In genomic region chr4:118398226-118399090, GRCh38 we compare ENCODE assay signal across 9 cellular contexts. TPM values are rescaled to one million over a fixed set of nuclear protein-coding genes. Genes with fewer than 3 reads are reported as not detected.
DNase-seq lines count a peak whose midpoint lies in the region; ATAC-seq and TF ChIP-seq lines count a peak whose summit lies in the region.
"Had no signal": no experiment of that assay in that cellular context is flagged by ENCODE, and none has a peak within 500 bp of the region (broad histone marks: within the 10 kb centered on the region; RNA-seq: fewer than 3 reads in every experiment).

No MANE protein-coding gene starts in this region.

- no peak overlapping the region for H2AFZ ChIP-seq in hepatocyte

- TF ChIP-seq CTCF in HEK293 (tag by site-specific recombination; IDR thresholded peaks at IDR 0.05): no peak
- no peak for TF ChIP-seq CTCF in hepatocyte (IDR thresholded peaks at IDR 0.05; ENCODE audit: poor library complexity)
- TF ChIP-seq CTCF in vagina (IDR thresholded peaks at IDR 0.05): no peak

- 64% methylated on average over 5 of the region's 5 CpGs for WGBS in hepatocyte (ENCODE audit: low lambda C conversion rate, missing lambda C conversion rate)

- intact Hi-C loops in vagina (cut with DNase I): no loop called here

- no peak overlapping the region for H3K4me3 ChIP-seq in HEK293 (ENCODE audit: low read depth, low read length)
- no peak overlapping the region for H3K4me3 ChIP-seq in hepatocyte
- no peak overlapping the region for H3K4me3 ChIP-seq in vagina
- H3K4me3 ChIP-seq: heart right ventricle had no signal

- ATAC-seq in GM18907 (IDR thresholded peaks at IDR 0.05; ENCODE audit: unreplicated experiment): peak; percentile 93
- peak; percentile 93 for ATAC-seq in HG03575 (IDR thresholded peaks at IDR 0.05; ENCODE audit: extremely low read depth, insufficient number of reproducible peaks, low FRiP score, unreplicated experiment)
- ATAC-seq: heart right ventricle had no signal

- no peaks in the 10 kb centered on the region for H3K27me3 ChIP-seq in hepatocyte
- H3K27me3 ChIP-seq in vagina: no peaks in the 10 kb centered on the region

- no peak overlapping the region for H3K4me2 ChIP-seq in hepatocyte

- H3K9me3 ChIP-seq in HEK293 (ENCODE audit: control insufficient read depth, insufficient read depth, low read depth, low read length) (no peaks in the 10 kb centered on the region), hepatocyte (ENCODE audit: low read depth) (no peaks in the 10 kb centered on the region), vagina (no peaks in the 10 kb centered on the region)
- H3K9me3 ChIP-seq: heart right ventricle had no signal

- H3K27ac ChIP-seq in HEK293 (ENCODE audit: extremely low read depth, low read depth, low read length) (no peak overlapping the region), hepatocyte (peak overlapping the region; percentile 28), vagina (no peak overlapping the region)
- H3K27ac ChIP-seq: heart right ventricle had no signal

- no peak for TF ChIP-seq POLR2A in vagina (IDR thresholded peaks at IDR 0.05)

- no peaks in the 10 kb centered on the region for H3K79me2 ChIP-seq in hepatocyte

- DNase-seq in hepatocyte (ENCODE audit: low spot score) (no peak), middle frontal gyrus (ENCODE audit: extremely low spot score, low spot score) (no peak), cortex of kidney (lab: John Stamatoyannopoulos, UW) (no peak), vagina (ENCODE audit: extremely low spot score in 2 of 2) (no peak)
- DNase-seq in stimulated activated CD4-positive, alpha-beta T cell treated with anti-CD3 and anti-CD28 coated beads, Interleukin-1b, Interleukin-23, amount 100 ng/mL, for 48 hours: no peak
- DNase-seq: heart right ventricle had no signal

- H3K36me3 ChIP-seq in HEK293 (ENCODE audit: control insufficient read depth in 2 of 2, insufficient read depth in 1 of 2, low read length in 2 of 2) (no peaks in the 10 kb centered on the region), hepatocyte (replicated peaks; ENCODE audit: insufficient read depth, low read depth) (no peaks in the 10 kb centered on the region), vagina (no peaks in the 10 kb centered on the region)
- H3K36me3 ChIP-seq: heart right ventricle had no signal

- H3K4me1 ChIP-seq in HEK293 (ENCODE audit: control insufficient read depth, insufficient read depth, low read length) (no peaks in the 10 kb centered on the region), hepatocyte (ENCODE audit: insufficient read depth) (peaks cover 6% of the 10 kb centered on the region), vagina (peaks cover 13% of the 10 kb centered on the region)
- H3K4me1 ChIP-seq: heart right ventricle had no signal

- CTCF ChIA-PET in HEK293 (lab: Yijun Ruan, JAX): interaction anchor here (0.6 kb wide), 1 partner anchor 1132 kb away, joined by 3 read pairs; no protein-coding TSS in a partner anchor

- H3K9me2 ChIP-seq in hepatocyte (replicated peaks; ENCODE audit: insufficient read depth): no peaks in the 10 kb centered on the region

- POLR2A ChIA-PET in HEK293 (lab: Yijun Ruan, JAX): no interaction called here

- no peaks in the 10 kb centered on the region for H4K20me1 ChIP-seq in hepatocyte (ENCODE audit: insufficient read depth, poor library complexity, severe bottlenecking)

TF ChIP-seq in HEK293, 187 proteins besides CTCF, POLR2A, EP300 and RAD21:
- peak; percentile 19; the same call in 1 of the 2 replicates for TF ChIP-seq ZNF580 (tag by site-specific recombination; IDR thresholded peaks at IDR 0.05)
- TF ChIP-seq PRDM6 (tag by site-specific recombination; IDR thresholded peaks at IDR 0.05): peak; percentile 47; the same call in 1 of the 2 replicates
- TF ChIP-seq ZNF621 (tag by site-specific recombination; IDR thresholded peaks at IDR 0.05): no peak
- no peak for TF ChIP-seq ZNF510 (tag by site-specific recombination; IDR thresholded peaks at IDR 0.05; ENCODE audit: insufficient replicate concordance)
- no peak for TF ChIP-seq KLF1 (tag by site-specific recombination; IDR thresholded peaks at IDR 0.05)
- TF ChIP-seq ZNF785 (tag by site-specific recombination; IDR thresholded peaks at IDR 0.05): no peak
- TF ChIP-seq ZNF335 (tag by site-specific recombination; conservative IDR thresholded peaks at IDR 0.05): 0 out of 2 replicates have a peak, but pooled peaks have one; percentile 15
- peak; percentile 70 for TF ChIP-seq SCRT2 (tag by site-specific recombination; IDR thresholded peaks at IDR 0.05)

RNA-seq across cellular contexts. Expression of gene PRSS12, which starts 45.7 kb away (rescaled TPM):
- 14.4 and 20.0 TPM in 2 replicates for total RNA-seq in hepatocyte
- 8.2 and 15.4 TPM in 2 replicates for polyA plus RNA-seq in hepatocyte
- 15.0 TPM for total RNA-seq in vagina
